23 cellular contexts compared by ENCODE assay signal in the genomic region with DNA sequence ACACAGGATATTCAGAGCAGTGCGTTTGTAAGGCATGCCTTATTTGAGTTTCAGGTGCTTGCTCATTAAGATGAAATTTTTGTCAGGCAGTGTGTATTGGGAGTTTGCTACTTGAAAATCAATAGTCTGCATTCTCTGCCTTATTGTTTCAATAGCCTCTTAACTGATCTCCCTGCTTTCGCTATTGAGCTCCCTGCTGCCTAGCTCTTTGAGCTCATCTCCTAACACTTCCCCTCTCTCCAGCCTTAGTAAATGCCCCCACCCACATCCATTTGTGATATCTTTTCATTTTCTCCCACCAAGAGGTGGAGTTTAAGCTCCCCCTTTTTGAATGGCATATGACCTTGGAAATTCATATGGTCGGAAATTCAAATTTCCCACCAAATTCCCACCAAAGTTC.
"Had no signal": no experiment of that assay in that cellular context is flagged by ENCODE, and none has a peak within 500 bp of the region (broad histone marks: within the 10 kb centered on the region; RNA-seq: fewer than 3 reads in every experiment).

No MANE protein-coding gene starts in this region.

- H3K27ac ChIP-seq: adrenal gland, breast epithelium, VCaP had no signal

- H3K27me3 Mint-ChIP-seq: activated CD4-positive, alpha-beta T cell treated with anti-CD3 and anti-CD28 coated beads for 36 hours; activated CD8-positive, alpha-beta T cell treated with anti-CD3 and anti-CD28 coated beads for 36 hours; activated naive CD8-positive, alpha-beta T cell treated with anti-CD3 and anti-CD28 coated beads, Interleukin-2, amount 10 ng/mL, durations not matched to agents 7 days and 5 days; T-cell had no signal

- H3K27me3 ChIP-seq: adrenal gland had no signal

- H3K9me3 ChIP-seq: adrenal gland, breast epithelium had no signal

- H3K4me3 ChIP-seq: adrenal gland, breast epithelium had no signal

- H3K4me1 Mint-ChIP-seq: activated CD4-positive, alpha-beta T cell treated with anti-CD3 and anti-CD28 coated beads for 36 hours; activated naive CD8-positive, alpha-beta T cell treated with anti-CD3 and anti-CD28 coated beads, Interleukin-2, amount 10 ng/mL, durations not matched to agents 7 days and 5 days; T-cell had no signal

- DNase-seq: activated CD4-positive, alpha-beta T cell treated with anti-CD3 and anti-CD28 coated beads for 36 hours; activated CD8-positive, alpha-beta memory T cell treated with anti-CD3 and anti-CD28 coated beads, Interleukin-2, amount 50 U/mL, for 48 hours; activated CD8-positive, alpha-beta T cell treated with anti-CD3 and anti-CD28 coated beads for 36 hours; activated naive CD4-positive, alpha-beta T cell treated with anti-CD3 and anti-CD28 coated beads, Interleukin-2, amount 50 U/mL, for 16 hours; activated naive CD8-positive, alpha-beta T cell treated with anti-CD3 and anti-CD28 coated beads, Interleukin-2, amount 10 ng/mL, durations not matched to agents 7 days and 5 days; activated T-cell treated with anti-CD3 and anti-CD28 coated beads, Interleukin-2, amount 50 U/mL, for 1 hour; adrenal gland; anterior cingulate cortex; caudate nucleus; Karpas-422; MM.1S; NCI-H1105; NCI-H1436; NCI-H1694 treated with DMSO at 0.1 percent for 48 hours; NCI-H2029 treated with DMSO at 0.1 percent for 48 hours; NCI-H526; NCI-H774; SIG-M5; T-cell; T-helper 2 cell; T1000 had no signal

- H3K36me3 ChIP-seq: adrenal gland had no signal

- H3K4me3 Mint-ChIP-seq: activated CD4-positive, alpha-beta T cell treated with anti-CD3 and anti-CD28 coated beads for 36 hours; activated CD8-positive, alpha-beta T cell treated with anti-CD3 and anti-CD28 coated beads for 36 hours; activated naive CD8-positive, alpha-beta T cell treated with anti-CD3 and anti-CD28 coated beads, Interleukin-2, amount 10 ng/mL, durations not matched to agents 7 days and 5 days; T-cell had no signal

- H3K27ac Mint-ChIP-seq: activated CD4-positive, alpha-beta T cell treated with anti-CD3 and anti-CD28 coated beads for 36 hours; activated CD8-positive, alpha-beta T cell treated with anti-CD3 and anti-CD28 coated beads for 36 hours; activated naive CD8-positive, alpha-beta T cell treated with anti-CD3 and anti-CD28 coated beads, Interleukin-2, amount 10 ng/mL, durations not matched to agents 7 days and 5 days; T-cell had no signal

- H3K4me1 ChIP-seq: adrenal gland, breast epithelium had no signal

- H3K36me3 Mint-ChIP-seq: activated naive CD8-positive, alpha-beta T cell treated with anti-CD3 and anti-CD28 coated beads, Interleukin-2, amount 10 ng/mL, durations not matched to agents 7 days and 5 days; T-cell had no signal
